In genomic region chr4:7103599-7104365, GRCh38 we compare ENCODE assay signal across 8 cellular contexts.
A peak's percentile ranks its signal among the peaks of the same experiment; 100 is the strongest.
DNase-seq lines count a peak whose midpoint lies in the region; ATAC-seq and TF ChIP-seq lines count a peak whose summit lies in the region.

No MANE protein-coding gene starts in this region.

- TF ChIP-seq CTCF in WI38 (IDR thresholded peaks at IDR 0.05; ENCODE audit: low read depth, low read length), result no peak

- no peaks in the 10 kb centered on the region for H3K9me3 Mint-ChIP-seq in T-helper 2 cell treated with Interferon-gamma antibody and Interleukin-4, amounts not matched to agents 5 μg/mL and 100 μg/mL, for 36 hours

- H3K4me3 ChIP-seq in WI38 (ENCODE audit: low read depth, low read length), result peak overlapping the region; percentile 64

- intact Hi-C loops in head of caudate nucleus (cut with DNase I) (no loop called here), posterior cingulate gyrus (cut with DNase I) (loop anchor here (10.0 kb wide), 1 partner anchor 191 kb away; no protein-coding TSS in a partner anchor)

- H3K27ac Mint-ChIP-seq in T-helper 2 cell treated with Interferon-gamma antibody and Interleukin-4, amounts not matched to agents 5 μg/mL and 100 μg/mL, for 36 hours, result no peak overlapping the region

- no peak for ATAC-seq in GM21423 (IDR thresholded peaks at IDR 0.05; ENCODE audit: unreplicated experiment)

- peak overlapping the region; percentile 97 for H3K4me3 Mint-ChIP-seq in T-helper 2 cell treated with Interferon-gamma antibody and Interleukin-4, amounts not matched to agents 5 μg/mL and 100 μg/mL, for 36 hours

- no peaks in the 10 kb centered on the region for H3K36me3 Mint-ChIP-seq in T-helper 2 cell treated with Interferon-gamma antibody and Interleukin-4, amounts not matched to agents 5 μg/mL and 100 μg/mL, for 36 hours (ENCODE audit: low read depth)

- DNase-seq in T-helper 2 cell treated with Interferon-gamma antibody and Interleukin-4, amounts not matched to agents 5 μg/mL and 100 μg/mL, for 36 hours (ENCODE audit: low spot score), result no peak
- DNase-seq in T-helper 2 cell (no peak), head of caudate nucleus (peak in 36 of 42 donors; percentile 45 to 84 (median 66)), posterior cingulate gyrus (peak in 9 of 10 donors; percentile 33 to 92 (median 52)), kidney glomerular epithelial cell (lab: John Stamatoyannopoulos, UW) (no peak), DMS114 treated with DMSO at 0.1 percent for 48 hours (lab: John Stamatoyannopoulos, UW; ENCODE audit: unreplicated experiment) (no peak)

- peaks cover 11% of the 10 kb centered on the region for H3K4me1 Mint-ChIP-seq in T-helper 2 cell treated with Interferon-gamma antibody and Interleukin-4, amounts not matched to agents 5 μg/mL and 100 μg/mL, for 36 hours (ENCODE audit: low read depth)

- peaks cover 20% of the 10 kb centered on the region for H3K27me3 Mint-ChIP-seq in T-helper 2 cell treated with Interferon-gamma antibody and Interleukin-4, amounts not matched to agents 5 μg/mL and 100 μg/mL, for 36 hours (ENCODE audit: low read depth)

Comparison
In these comparisons a context has a peak if more than half of its experiments do, and no peak if none do; other contexts are left out.
1. DNase-seq: peak in head of caudate nucleus (36 of 42) and posterior cingulate gyrus (9 of 10); none in T-helper 2 cell treated with Interferon-gamma antibody and Interleukin-4, amounts not matched to agents 5 μg/mL and 100 μg/mL, for 36 hours (single experiment), T-helper 2 cell (0 of 5), kidney glomerular epithelial cell (single experiment) and DMS114 treated with DMSO at 0.1 percent for 48 hours (single experiment).